In genomic region chr1:29783501-29784275, GRCh38 we compare ENCODE assay signal across 17 cellular contexts.
DNase-seq lines count a peak whose midpoint lies in the region; ATAC-seq and TF ChIP-seq lines count a peak whose summit lies in the region.
"Had no signal": no experiment of that assay in that cellular context is flagged by ENCODE, and none has a peak within 500 bp of the region (broad histone marks: within the 10 kb centered on the region; RNA-seq: fewer than 3 reads in every experiment).

No MANE protein-coding gene starts in this region.

- CTCF ChIA-PET in activated CD8-positive, alpha-beta memory T cell treated with anti-CD3 and anti-CD28 coated beads, Interleukin-2, amount 10 ng/mL, durations not matched to agents 7 days and 5 days (lab: Charles Lee), result interaction anchor here (1.0 kb wide), 1 partner anchor 9 kb away, joined by 3 read pairs; no protein-coding TSS in a partner anchor

- H3K9me3 Mint-ChIP-seq in activated CD8-positive, alpha-beta memory T cell treated with anti-CD3 and anti-CD28 coated beads, Interleukin-2, amount 10 ng/mL, durations not matched to agents 7 days and 5 days (ENCODE audit: low read depth), result no peaks in the 10 kb centered on the region
- no peaks in the 10 kb centered on the region for H3K9me3 Mint-ChIP-seq in stimulated activated memory B cell treated with anti-CD40 and anti-IgM and Interleukin-4, amounts not matched to agents 10 μg/mL and 1 μg/mL and 100 μg/mL, for 72 hours
- H3K9me3 Mint-ChIP-seq: HFFc6 had no signal

- no peaks in the 10 kb centered on the region for H3K27me3 ChIP-seq in colonic mucosa
- H3K27me3 ChIP-seq in prostate gland (replicated peaks; ENCODE audit: insufficient read depth), result no peaks in the 10 kb centered on the region

- H3K36me3 ChIP-seq in colonic mucosa, result no peaks in the 10 kb centered on the region
- H3K36me3 ChIP-seq in prostate gland, result no peaks in the 10 kb centered on the region
- H3K36me3 ChIP-seq: HAP-1 had no signal

- H3K27ac Mint-ChIP-seq in activated CD8-positive, alpha-beta memory T cell treated with anti-CD3 and anti-CD28 coated beads, Interleukin-2, amount 10 ng/mL, durations not matched to agents 7 days and 5 days, result no peak overlapping the region
- no peak overlapping the region for H3K27ac Mint-ChIP-seq in stimulated activated memory B cell treated with anti-CD40 and anti-IgM and Interleukin-4, amounts not matched to agents 10 μg/mL and 1 μg/mL and 100 μg/mL, for 72 hours
- H3K27ac Mint-ChIP-seq: B cell; CD4-positive, alpha-beta memory T cell; HFFc6 had no signal

- intact Hi-C loops in colonic mucosa (cut with DNase I), result no loop called here
- intact Hi-C loops in prostate gland (cut with DNase I), result no loop called here

- H3K9ac ChIP-seq in colonic mucosa (ENCODE audit: low read depth in 2 of 2, low read length in 2 of 2), result no peak overlapping the region

- H3K4me1 Mint-ChIP-seq in activated CD8-positive, alpha-beta memory T cell treated with anti-CD3 and anti-CD28 coated beads, Interleukin-2, amount 10 ng/mL, durations not matched to agents 7 days and 5 days, result no peaks in the 10 kb centered on the region
- H3K4me1 Mint-ChIP-seq in stimulated activated memory B cell treated with anti-CD40 and anti-IgM and Interleukin-4, amounts not matched to agents 10 μg/mL and 1 μg/mL and 100 μg/mL, for 72 hours, result no peaks in the 10 kb centered on the region
- H3K4me1 Mint-ChIP-seq: B cell; CD4-positive, alpha-beta memory T cell had no signal

- H3K4me3 ChIP-seq in colonic mucosa, result no peak overlapping the region
- no peak overlapping the region for H3K4me3 ChIP-seq in prostate gland
- H3K4me3 ChIP-seq: HAP-1 had no signal

- no peak for ATAC-seq in activated CD8-positive, alpha-beta memory T cell treated with anti-CD3 and anti-CD28 coated beads, Interleukin-2, amount 10 ng/mL, durations not matched to agents 7 days and 5 days
- ATAC-seq in stimulated activated memory B cell treated with anti-CD40 and anti-IgM and Interleukin-4, amounts not matched to agents 10 μg/mL and 1 μg/mL and 100 μg/mL, for 72 hours, result no peak

- H3K36me3 Mint-ChIP-seq in activated CD8-positive, alpha-beta memory T cell treated with anti-CD3 and anti-CD28 coated beads, Interleukin-2, amount 10 ng/mL, durations not matched to agents 7 days and 5 days, result no peaks in the 10 kb centered on the region
- H3K36me3 Mint-ChIP-seq in stimulated activated memory B cell treated with anti-CD40 and anti-IgM and Interleukin-4, amounts not matched to agents 10 μg/mL and 1 μg/mL and 100 μg/mL, for 72 hours, result no peaks in the 10 kb centered on the region
- H3K36me3 Mint-ChIP-seq: CD4-positive, alpha-beta memory T cell had no signal

- TF ChIP-seq POLR2A in prostate gland (IDR thresholded peaks at IDR 0.05), result no peak

- WGBS in prostate gland, result 82% methylated on average over 17 of the region's 17 CpGs

- H3K4me1 ChIP-seq in colonic mucosa, result no peaks in the 10 kb centered on the region
- H3K4me1 ChIP-seq in prostate gland (replicated peaks), result no peaks in the 10 kb centered on the region
- H3K4me1 ChIP-seq: HAP-1 had no signal

- no peak overlapping the region for H3K4me3 Mint-ChIP-seq in activated CD8-positive, alpha-beta memory T cell treated with anti-CD3 and anti-CD28 coated beads, Interleukin-2, amount 10 ng/mL, durations not matched to agents 7 days and 5 days
- no peak overlapping the region for H3K4me3 Mint-ChIP-seq in stimulated activated memory B cell treated with anti-CD40 and anti-IgM and Interleukin-4, amounts not matched to agents 10 μg/mL and 1 μg/mL and 100 μg/mL, for 72 hours
- H3K4me3 Mint-ChIP-seq: B cell; CD4-positive, alpha-beta memory T cell; HFFc6 had no signal

- DNase-seq in activated CD8-positive, alpha-beta memory T cell treated with anti-CD3 and anti-CD28 coated beads, Interleukin-2, amount 10 ng/mL, durations not matched to agents 7 days and 5 days, result peak; percentile 29
- DNase-seq in activated CD8-positive, alpha-beta memory T cell treated with anti-CD3 and anti-CD28 coated beads, Interleukin-2, amount 50 U/mL, for 4 hours, result no peak
- DNase-seq in colonic mucosa (peak; percentile 10), mucosa of gallbladder (ENCODE audit: low spot score) (peak; percentile 4), prostate gland (ENCODE audit: low spot score) (peak; percentile 1), DMS114 treated with DMSO at 0.1 percent for 48 hours (lab: John Stamatoyannopoulos, UW; ENCODE audit: unreplicated experiment) (no peak), DMS79 (lab: John Stamatoyannopoulos, UW) (no peak)
- DNase-seq: C1 segment of cervical spinal cord; CD4-positive, alpha-beta memory T cell; DMS153; DND-41; GDM1; HFFc6 had no signal

- TF ChIP-seq CTCF in colonic mucosa (IDR thresholded peaks at IDR 0.05) (no peak), prostate gland (IDR thresholded peaks at IDR 0.05) (no peak)

- H3K27me3 Mint-ChIP-seq in activated CD8-positive, alpha-beta memory T cell treated with anti-CD3 and anti-CD28 coated beads, Interleukin-2, amount 10 ng/mL, durations not matched to agents 7 days and 5 days, result peaks cover 20% of the 10 kb centered on the region
- H3K27me3 Mint-ChIP-seq in stimulated activated memory B cell treated with anti-CD40 and anti-IgM and Interleukin-4, amounts not matched to agents 10 μg/mL and 1 μg/mL and 100 μg/mL, for 72 hours, result peaks cover 51% of the 10 kb centered on the region

- H3K27ac ChIP-seq in colonic mucosa, result no peak overlapping the region
- no peak overlapping the region for H3K27ac ChIP-seq in prostate gland
- H3K27ac ChIP-seq: HL-60 had no signal

- H3K9me3 ChIP-seq in colonic mucosa, result no peaks in the 10 kb centered on the region
- no peaks in the 10 kb centered on the region for H3K9me3 ChIP-seq in prostate gland
- H3K9me3 ChIP-seq: HAP-1 had no signal

Comparison
In these comparisons a context has a peak if more than half of its experiments do, and no peak if none do; other contexts are left out.
1. DNase-seq: peak in activated CD8-positive, alpha-beta memory T cell treated with anti-CD3 and anti-CD28 coated beads, Interleukin-2, amount 10 ng/mL, durations not matched to agents 7 days and 5 days (single experiment), colonic mucosa (single experiment), mucosa of gallbladder (single experiment) and prostate gland (single experiment); none in activated CD8-positive, alpha-beta memory T cell treated with anti-CD3 and anti-CD28 coated beads, Interleukin-2, amount 50 U/mL, for 4 hours (single experiment), DMS114 treated with DMSO at 0.1 percent for 48 hours (single experiment) and DMS79 (single experiment).